Comparison of ENCODE assay signal across 9 cellular contexts in genomic region chr7:44534501-44534900, GRCh38. TPM values are rescaled to one million over a fixed set of nuclear protein-coding genes. Genes with fewer than 3 reads are reported as not detected.
DNase-seq lines count a peak whose midpoint lies in the region; ATAC-seq and TF ChIP-seq lines count a peak whose summit lies in the region.
"Had no signal": no experiment of that assay in that cellular context is flagged by ENCODE, and none has a peak within 500 bp of the region (broad histone marks: within the 10 kb centered on the region; RNA-seq: fewer than 3 reads in every experiment).

No MANE protein-coding gene starts in this region.

- peaks cover 12% of the 10 kb centered on the region for H3K27me3 Mint-ChIP-seq in HFFc6 (ENCODE audit: insufficient read depth)
- H3K27me3 Mint-ChIP-seq: stimulated activated naive CD8-positive, alpha-beta T cell treated with anti-CD3 and anti-CD28 coated beads, Interleukin-15, Interleukin-2, amounts not matched to agents 100 ng/mL and 50 ng/mL, for 24 hours had no signal

- DNase-seq in DMS153 (lab: John Stamatoyannopoulos, UW) (peak; percentile 62), HFFc6 (no peak), NT2/D1 (ENCODE audit: low read depth, low spot score) (peak; percentile 73), germinal center (ENCODE audit: low spot score) (peak; percentile 89), coronary artery (ENCODE audit: low spot score) (no peak)
- peak; percentile 35 for DNase-seq in activated CD8-positive, alpha-beta memory T cell treated with anti-CD3 and anti-CD28 coated beads, Interleukin-2, amount 50 U/mL, for 4 hours
- peak in 3 of 4 experiments; percentile 28 to 39 (median 37) for DNase-seq in stimulated activated CD4-positive, alpha-beta T cell treated with anti-CD3 and anti-CD28 coated beads, Interleukin-1b, Interleukin-23, amount 100 ng/mL, for 24 hours (ENCODE audit: low read depth in 4 of 4, low spot score in 1 of 4)

- H3K36me3 Mint-ChIP-seq in HFFc6 (ENCODE audit: low read depth): no peaks in the 10 kb centered on the region

- H3K4me3 ChIP-seq in NT2/D1 (ENCODE audit: insufficient read length, low read depth) (no peak overlapping the region), coronary artery (no peak overlapping the region)

- H3K9me3 ChIP-seq in NT2/D1 (ENCODE audit: insufficient read depth, low read length): no peaks in the 10 kb centered on the region

- no peak overlapping the region for H3K9ac ChIP-seq in NT2/D1 (ENCODE audit: insufficient read length, low read depth)

- no peaks in the 10 kb centered on the region for H3K27me3 ChIP-seq in NT2/D1 (ENCODE audit: insufficient read depth, insufficient read length)

- TF ChIP-seq CTCF in HFFc6 (IDR thresholded peaks at IDR 0.05): peak; percentile 77
- no peak for TF ChIP-seq CTCF in coronary artery (IDR thresholded peaks at IDR 0.05)

- H3K4me3 Mint-ChIP-seq in HFFc6: no peak overlapping the region
- H3K4me3 Mint-ChIP-seq: stimulated activated naive CD8-positive, alpha-beta T cell treated with anti-CD3 and anti-CD28 coated beads, Interleukin-15, Interleukin-2, amounts not matched to agents 100 ng/mL and 50 ng/mL, for 24 hours had no signal

- no peaks in the 10 kb centered on the region for H3K4me1 ChIP-seq in NT2/D1 (ENCODE audit: insufficient read depth, insufficient read length)

- ATAC-seq in HG02973 (IDR thresholded peaks at IDR 0.05; ENCODE audit: unreplicated experiment): no peak

- no peaks in the 10 kb centered on the region for H3K9me3 Mint-ChIP-seq in HFFc6
- H3K9me3 Mint-ChIP-seq: stimulated activated naive CD8-positive, alpha-beta T cell treated with anti-CD3 and anti-CD28 coated beads, Interleukin-15, Interleukin-2, amounts not matched to agents 100 ng/mL and 50 ng/mL, for 24 hours had no signal

- no peaks in the 10 kb centered on the region for H3K36me3 ChIP-seq in NT2/D1 (ENCODE audit: insufficient read depth, insufficient read length, low read length)

- no peak overlapping the region for H3K27ac ChIP-seq in coronary artery

- H3K27ac Mint-ChIP-seq in HFFc6: no peak overlapping the region
- H3K27ac Mint-ChIP-seq: stimulated activated naive CD8-positive, alpha-beta T cell treated with anti-CD3 and anti-CD28 coated beads, Interleukin-15, Interleukin-2, amounts not matched to agents 100 ng/mL and 50 ng/mL, for 24 hours had no signal

- H3K4me1 Mint-ChIP-seq in HFFc6 (ENCODE audit: low read depth): peaks cover 13% of the 10 kb centered on the region

RNA-seq across cellular contexts. Expression of gene NPC1L1, which starts 6.6 kb away (rescaled TPM):
- total RNA-seq in HFFc6 (2021; fragmentation: NEBNext Ultra II Directional; extraction: Animal tissue kit (Norgen Biotek cat#: 25700)): not detected

RNA-seq across cellular contexts. Expression of gene DDX56, which starts 39.2 kb away (rescaled TPM):
- 10 to 100 TPM; 62.2 to 81.9 (median 70.1) TPM for total RNA-seq in HFFc6 (2021; fragmentation: NEBNext Ultra II Directional; extraction: Animal tissue kit (Norgen Biotek cat#: 25700))

RNA-seq across cellular contexts. Expression of gene NUDCD3, which starts 44.0 kb away (rescaled TPM):
- 100 to 1,000 TPM in 2 of 6 experiments, 10 to 100 TPM in 4; 79.2 to 114 (median 90.6) TPM for total RNA-seq in HFFc6 (2021; fragmentation: NEBNext Ultra II Directional; extraction: Animal tissue kit (Norgen Biotek cat#: 25700))

RNA-seq across cellular contexts. Expression of gene TMED4, which starts 47.5 kb away (rescaled TPM):
- total RNA-seq in HFFc6 (2021; fragmentation: NEBNext Ultra II Directional; extraction: Animal tissue kit (Norgen Biotek cat#: 25700)): 10 to 100 TPM; 73.7 to 89.7 (median 80.7) TPM

Comparison
In these comparisons a context has a peak if more than half of its experiments do, and no peak if none do; other contexts are left out.
1. DNase-seq: peak in DMS153 (single experiment), NT2/D1 (single experiment), activated CD8-positive, alpha-beta memory T cell treated with anti-CD3 and anti-CD28 coated beads, Interleukin-2, amount 50 U/mL, for 4 hours (single experiment), germinal center (single experiment) and stimulated activated CD4-positive, alpha-beta T cell treated with anti-CD3 and anti-CD28 coated beads, Interleukin-1b, Interleukin-23, amount 100 ng/mL, for 24 hours (3 of 4); none in HFFc6 (single experiment) and coronary artery (single experiment).